26 cellular contexts compared by ENCODE assay signal in genomic region chr21:33674226-33674625, GRCh38. TPM values are rescaled to one million over a fixed set of nuclear protein-coding genes. Genes with fewer than 3 reads are reported as not detected.
DNase-seq lines count a peak whose midpoint lies in the region; ATAC-seq lines count a peak whose summit lies in the region.
"Had no signal": no experiment of that assay in that cellular context is flagged by ENCODE, and none has a peak within 500 bp of the region (broad histone marks: within the 10 kb centered on the region; RNA-seq: fewer than 3 reads in every experiment).

No MANE protein-coding gene starts in this region.

- intact Hi-C loops in Right ventricle myocardium superior (cut with DNase I), result no loop called here

- H4K8ac ChIP-seq in trophoblast cell (ENCODE audit: low read depth, low read length), result no peak overlapping the region

- ATAC-seq in Right ventricle myocardium superior (ENCODE audit: poor library complexity), result no peak
- ATAC-seq: GM12878, Panc1 had no signal

- no peak overlapping the region for H2BK5ac ChIP-seq in trophoblast cell (ENCODE audit: low read depth, low read length, poor library complexity)

- H2AFZ ChIP-seq in trophoblast cell (ENCODE audit: insufficient read depth, low read length, poor library complexity), result no peak overlapping the region

- H3K79me1 ChIP-seq in trophoblast cell (ENCODE audit: low read length), result peaks cover 4% of the 10 kb centered on the region

- H2BK12ac ChIP-seq in trophoblast cell (ENCODE audit: low read length), result no peak overlapping the region

- H3K4ac ChIP-seq in trophoblast cell (ENCODE audit: low read depth, low read length), result peak overlapping the region; percentile 58

- no peak overlapping the region for H3K14ac ChIP-seq in trophoblast cell (ENCODE audit: low read length)

- H3K4me2 ChIP-seq in trophoblast cell (ENCODE audit: low read length), result no peak overlapping the region

- H3K4me1 ChIP-seq in iPS-18a (ENCODE audit: control insufficient read depth, low read depth, low read length) (peaks cover 25% of the 10 kb centered on the region), trophoblast cell (ENCODE audit: control insufficient read depth in 1 of 2, insufficient read depth in 2 of 2, low read length in 2 of 2) (peaks cover 2 to 3% of the 10 kb centered on the region in 2 experiments)

- H4K91ac ChIP-seq in trophoblast cell (ENCODE audit: low read depth, low read length), result no peak overlapping the region

- H3K36me3 ChIP-seq in iPS-18a (ENCODE audit: control insufficient read depth, low read depth, low read length), result no peaks in the 10 kb centered on the region
- peaks cover 0 to 4% of the 10 kb centered on the region in 2 experiments for H3K36me3 ChIP-seq in trophoblast cell (ENCODE audit: control insufficient read depth in 1 of 2, insufficient read depth in 2 of 2, low read length in 2 of 2)
- H3K36me3 ChIP-seq: MG63 had no signal

- no peak overlapping the region for H2BK120ac ChIP-seq in trophoblast cell (ENCODE audit: insufficient read depth, low read length, poor library complexity)

- no peak overlapping the region for H2AK5ac ChIP-seq in trophoblast cell (ENCODE audit: low read length)

- no peak overlapping the region for H3K4me3 ChIP-seq in iPS-18a (ENCODE audit: low read length)
- no peak overlapping the region for H3K4me3 ChIP-seq in trophoblast cell (ENCODE audit: low read depth, low read length)
- H3K4me3 ChIP-seq: GM12878, MG63, SK-N-MC had no signal

- peaks cover 11% of the 10 kb centered on the region for H3K79me2 ChIP-seq in trophoblast cell (ENCODE audit: control insufficient read depth, insufficient read depth, low read length, poor library complexity)

- peak; percentile 25 for DNase-seq in astrocyte of the hippocampus (ENCODE audit: low read depth, low spot score)
- DNase-seq in trophoblast cell, result no peak
- no peak for DNase-seq in NCI-H526 treated with DMSO at 0.1 percent for 48 hours (lab: John Stamatoyannopoulos, UW)
- no peak for DNase-seq in T-helper 9 cell
- DNase-seq in Right ventricle myocardium superior, result no peak
- no peak for DNase-seq in GOT3 (lab: John Stamatoyannopoulos, UW)
- DNase-seq: CD8-positive, alpha-beta memory T cell; DMS 273 treated with DMSO at 0.1 percent for 48 hours; DMS79; EL; GDM1; HCEC 1CT; IMR-90; KG1; MG63; NCI-H1417; NCI-H1694; NCI-H2029 treated with DMSO at 0.1 percent for 48 hours; NCI-H446 treated with DMSO at 0.1 percent for 48 hours; NCI-H526; SHP77 treated with DMSO at 0.1 percent for 48 hours had no signal

- no peak overlapping the region for H3K18ac ChIP-seq in trophoblast cell (ENCODE audit: low read length)

- no peak overlapping the region for H3K9ac ChIP-seq in iPS-18a (ENCODE audit: low read length)
- no peak overlapping the region for H3K9ac ChIP-seq in trophoblast cell (ENCODE audit: low read length)

- H3K27ac ChIP-seq in iPS-18a (ENCODE audit: low read length) (peak overlapping the region; percentile 28), trophoblast cell (ENCODE audit: low read depth, low read length) (no peak overlapping the region)
- H3K27ac ChIP-seq: RWPE1, SK-N-MC had no signal

- H3K27me3 ChIP-seq in iPS-18a (ENCODE audit: control insufficient read depth, insufficient read depth, low read length) (no peaks in the 10 kb centered on the region), trophoblast cell (ENCODE audit: insufficient read depth, low read length) (no peaks in the 10 kb centered on the region)
- H3K27me3 ChIP-seq: MG63 had no signal

- H3K9me3 ChIP-seq in iPS-18a (ENCODE audit: control insufficient read depth, low read depth, low read length) (no peaks in the 10 kb centered on the region), trophoblast cell (ENCODE audit: insufficient read depth, low read depth, low read length) (no peaks in the 10 kb centered on the region)
- H3K9me3 ChIP-seq: MG63 had no signal

- WGBS in trophoblast cell (ENCODE audit: extremely low coverage, insufficient coverage, insufficient read length), result no CpG with 5 or more reads among the region's 1 CpG

- no peak overlapping the region for H4K12ac ChIP-seq in trophoblast cell (ENCODE audit: low read depth, low read length)

- no peak overlapping the region for H3K23ac ChIP-seq in trophoblast cell (ENCODE audit: low read length)

RNA-seq across cellular contexts. Expression of gene ITSN1, which starts 31.9 kb away (rescaled TPM):
- 121 and 122 TPM in 2 replicates for polyA plus RNA-seq in trophoblast cell (2013)
- 41.8 TPM for total RNA-seq in Right ventricle myocardium superior

RNA-seq across cellular contexts. Expression of gene CRYZL1, which starts 32.7 kb away (rescaled TPM):
- polyA plus RNA-seq in trophoblast cell (2013), result 20.4 and 21.1 TPM in 2 replicates
- 24.7 TPM for total RNA-seq in Right ventricle myocardium superior
